ENCODE assay signal across 10 cellular contexts in the genomic region with DNA sequence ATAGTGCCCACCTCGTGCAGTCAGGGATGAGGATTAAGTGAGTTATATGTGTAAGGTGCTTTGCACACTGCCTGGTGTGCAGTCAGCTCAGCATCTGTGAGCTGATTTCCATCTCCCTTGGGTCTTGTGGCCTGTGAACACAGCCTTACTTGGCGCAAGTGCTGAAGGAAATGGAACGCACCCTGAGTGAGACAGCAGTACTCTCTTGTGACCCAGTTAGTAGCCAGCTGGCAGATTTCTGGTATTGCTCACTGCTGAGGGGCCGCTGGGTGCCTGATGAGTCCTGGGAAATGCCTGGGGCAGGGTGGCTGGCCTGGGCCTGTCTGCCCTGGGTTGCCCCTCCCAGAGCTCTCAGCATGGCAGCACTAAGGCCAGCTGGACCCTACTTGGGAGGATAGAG.
A peak's percentile ranks its signal among the peaks of the same experiment; 100 is the strongest.
DNase-seq lines count a peak whose midpoint lies in the region; ATAC-seq and TF ChIP-seq lines count a peak whose summit lies in the region.
"Had no signal": no experiment of that assay in that cellular context is flagged by ENCODE, and none has a peak within 500 bp of the region (broad histone marks: within the 10 kb centered on the region; RNA-seq: fewer than 3 reads in every experiment).

No MANE protein-coding gene starts in this region.

- H3K4me3 ChIP-seq in naive thymus-derived CD4-positive, alpha-beta T cell (ENCODE audit: low read length): no peak overlapping the region
- H3K4me3 ChIP-seq: lung had no signal

- H3K27ac Mint-ChIP-seq in naive thymus-derived CD4-positive, alpha-beta T cell: no peak overlapping the region

- H3K27ac ChIP-seq in naive thymus-derived CD4-positive, alpha-beta T cell (ENCODE audit: low read depth, low read length): no peak overlapping the region

- no peaks in the 10 kb centered on the region for H3K9me3 ChIP-seq in naive thymus-derived CD4-positive, alpha-beta T cell (ENCODE audit: control insufficient read depth in 2 of 3, low read length in 3 of 3)

- intact Hi-C loops in naive thymus-derived CD4-positive, alpha-beta T cell (cut with micrococcal nuclease): loop anchor here in 1 of 2 donors (10.0 kb wide), 1 partner anchor 217 kb away; no protein-coding TSS in a partner anchor

- TF ChIP-seq CTCF in omental fat pad (IDR thresholded peaks at IDR 0.05): no peak

- peaks cover 0 to 3% (median 0%) of the 10 kb centered on the region in 5 donors for H3K27me3 Mint-ChIP-seq in naive thymus-derived CD4-positive, alpha-beta T cell

- ATAC-seq in GM18511 (IDR thresholded peaks at IDR 0.05; ENCODE audit: unreplicated experiment) (peak; percentile 89), HG02938 (IDR thresholded peaks at IDR 0.05; ENCODE audit: unreplicated experiment) (peak; percentile 78), omental fat pad (ENCODE audit: low FRiP score) (peak; percentile 41), GM21717 (IDR thresholded peaks at IDR 0.05; ENCODE audit: unreplicated experiment) (no peak)
- ATAC-seq in naive thymus-derived CD4-positive, alpha-beta T cell: no peak
- ATAC-seq: HCT116 had no signal

- no peaks in the 10 kb centered on the region for H3K36me3 ChIP-seq in naive thymus-derived CD4-positive, alpha-beta T cell (ENCODE audit: control insufficient read depth in 2 of 3, insufficient read depth in 3 of 3, low read length in 3 of 3)

- peaks cover 0 to 3% (median 0%) of the 10 kb centered on the region in 7 donors for H3K4me1 Mint-ChIP-seq in naive thymus-derived CD4-positive, alpha-beta T cell

- no peak overlapping the region for H3K4me3 Mint-ChIP-seq in naive thymus-derived CD4-positive, alpha-beta T cell

- H3K27me3 ChIP-seq in naive thymus-derived CD4-positive, alpha-beta T cell (ENCODE audit: control insufficient read depth in 2 of 2, insufficient read depth in 2 of 2, low read length in 2 of 2): no peaks in the 10 kb centered on the region

- POLR2A ChIA-PET in naive thymus-derived CD4-positive, alpha-beta T cell (lab: Charles Lee): interaction anchor here (0.5 to 1.1 kb wide), 2 partner anchors 11 to 210 kb away, joined by 3 read pairs; no protein-coding TSS in a partner anchor

- H3K4me1 ChIP-seq in naive thymus-derived CD4-positive, alpha-beta T cell (ENCODE audit: control insufficient read depth in 2 of 2, insufficient read depth in 2 of 2, low read length in 2 of 2): no peaks in the 10 kb centered on the region

- peaks cover 0 to 1% (median 0%) of the 10 kb centered on the region in 11 donors for H3K9me3 Mint-ChIP-seq in naive thymus-derived CD4-positive, alpha-beta T cell

- no peaks in the 10 kb centered on the region for H3K36me3 Mint-ChIP-seq in naive thymus-derived CD4-positive, alpha-beta T cell

- CTCF ChIA-PET in naive thymus-derived CD4-positive, alpha-beta T cell (lab: Charles Lee): no interaction called here

- peak; percentile 21 for DNase-seq in amniotic epithelial cell (ENCODE audit: low read depth)
- no peak for DNase-seq in omental fat pad (ENCODE audit: low spot score)
- DNase-seq in central memory CD4-positive, alpha-beta T cell: no peak
- no peak for DNase-seq in naive thymus-derived CD4-positive, alpha-beta T cell
- DNase-seq in NCI-H1417 treated with DMSO at 0.1 percent for 48 hours (lab: John Stamatoyannopoulos, UW): no peak

Comparison
In these comparisons a context has a peak if more than half of its experiments do, and no peak if none do; other contexts are left out.
1. ATAC-seq: peak in GM18511 (single experiment), HG02938 (single experiment) and omental fat pad (single experiment); none in naive thymus-derived CD4-positive, alpha-beta T cell (single experiment) and GM21717 (single experiment).